ENCODE assay signal across 24 cellular contexts in the genomic region with DNA sequence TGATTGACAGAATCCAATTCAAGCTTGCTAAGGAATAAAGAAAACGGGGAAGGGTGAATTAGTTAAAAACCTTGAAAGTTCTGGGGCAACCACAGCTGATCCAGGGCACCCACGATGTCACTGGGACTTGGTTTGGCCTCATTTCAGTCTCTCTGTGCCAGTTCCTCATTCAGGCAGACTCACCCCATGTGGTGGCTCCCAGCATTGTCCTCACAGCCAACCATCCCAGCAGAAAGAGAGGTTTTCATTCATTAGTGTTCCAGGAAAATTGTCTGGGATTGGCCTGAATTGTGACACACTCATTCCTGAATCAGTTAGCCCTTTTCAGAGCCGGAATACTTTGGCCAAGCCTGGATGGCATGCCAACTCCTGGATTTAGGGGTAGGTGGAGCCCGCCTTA.
"Had no signal": no experiment of that assay in that cellular context is flagged by ENCODE, and none has a peak within 500 bp of the region (broad histone marks: within the 10 kb centered on the region; RNA-seq: fewer than 3 reads in every experiment).

No MANE protein-coding gene starts in this region.

- H3K4me1 Mint-ChIP-seq: activated naive CD4-positive, alpha-beta T cell treated with anti-CD3 and anti-CD28 coated beads, Interleukin-2, amount 50 U/mL, for 24 hours had no signal

- H3K9me3 ChIP-seq: gastroesophageal sphincter, prostate gland, suprapubic skin, transverse colon, uterus had no signal

- ATAC-seq: gastroesophageal sphincter; left cardiac atrium; right cardiac atrium; stimulated activated naive CD8-positive, alpha-beta T cell treated with anti-CD3 and anti-CD28 coated beads, Interleukin-15, Interleukin-2, amounts not matched to agents 100 U/mL and 50 U/mL, for 24 hours had no signal

- H3K27ac Mint-ChIP-seq: activated naive CD4-positive, alpha-beta T cell treated with anti-CD3 and anti-CD28 coated beads, Interleukin-2, amount 50 U/mL, for 24 hours; nephron had no signal

- H3K36me3 Mint-ChIP-seq: activated naive CD4-positive, alpha-beta T cell treated with anti-CD3 and anti-CD28 coated beads, Interleukin-2, amount 50 U/mL, for 24 hours had no signal

- H3K4me3 ChIP-seq: cardiac muscle cell, dorsolateral prefrontal cortex, gastroesophageal sphincter, prostate gland, skin epidermis, suprapubic skin, transverse colon, uterus had no signal

- DNase-seq: activated CD4-positive, alpha-beta T cell treated with anti-CD3 and anti-CD28 coated beads, Interleukin-2, amount 50 U/mL, for 1 hour; activated CD4-positive, CD25-positive, alpha-beta regulatory T cell treated with anti-CD3 and anti-CD28 coated beads, Interleukin-2, amount 50 U/mL, for 72 hours; activated CD8-positive, alpha-beta memory T cell treated with anti-CD3 and anti-CD28 coated beads for 24 hours; activated CD8-positive, alpha-beta memory T cell treated with anti-CD3 and anti-CD28 coated beads, Interleukin-2, amount 50 U/mL, for 48 hours; activated effector memory CD4-positive, alpha-beta T cell treated with anti-CD3 and anti-CD28 coated beads, Interleukin-2, amount 50 U/mL, for 16 hours; activated T-cell treated with anti-CD3 and anti-CD28 coated beads, Interleukin-2, amount 50 U/mL, for 48 hours; erythroblast; left cardiac atrium; occipital lobe; right cardiac atrium; stimulated activated naive CD8-positive, alpha-beta T cell treated with anti-CD3 and anti-CD28 coated beads, Interleukin-15, Interleukin-2, amounts not matched to agents 100 U/mL and 50 U/mL, for 24 hours; SW 1271; T-helper 2 cell; transverse colon; uterus had no signal

- H3K9me3 Mint-ChIP-seq: activated naive CD4-positive, alpha-beta T cell treated with anti-CD3 and anti-CD28 coated beads, Interleukin-2, amount 50 U/mL, for 24 hours; nephron had no signal

- H3K27ac ChIP-seq: cardiac muscle cell, dorsolateral prefrontal cortex, gastroesophageal sphincter, prostate gland, skin epidermis, suprapubic skin, transverse colon, uterus, VCaP had no signal

- H3K4me1 ChIP-seq: gastroesophageal sphincter, prostate gland, suprapubic skin, transverse colon, uterus had no signal

- H3K4me3 Mint-ChIP-seq: activated naive CD4-positive, alpha-beta T cell treated with anti-CD3 and anti-CD28 coated beads, Interleukin-2, amount 50 U/mL, for 24 hours; nephron had no signal

- H3K36me3 ChIP-seq: cardiac muscle cell, gastroesophageal sphincter, prostate gland, suprapubic skin, transverse colon, uterus had no signal
